In the genomic region with DNA sequence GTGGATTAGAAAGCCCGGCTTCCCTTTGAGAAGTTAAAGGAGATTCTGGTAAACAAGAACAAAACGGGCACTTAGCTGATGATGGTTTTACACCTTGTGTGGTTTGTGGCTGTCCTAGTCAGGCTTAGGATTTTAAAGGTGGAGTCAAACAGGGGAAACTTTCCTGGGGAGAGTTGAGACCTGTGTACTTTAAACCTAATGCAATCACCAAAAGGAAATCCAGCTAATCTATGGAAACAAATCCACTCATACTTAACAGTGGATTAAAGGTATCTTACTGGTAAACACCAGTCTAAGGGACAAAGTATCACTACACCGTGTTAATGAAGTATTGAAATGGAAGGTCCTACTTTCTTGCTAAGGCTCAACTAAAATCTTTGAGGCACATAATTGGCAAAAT, we compare ENCODE assay signal across 26 cellular contexts.
"Had no signal": no experiment of that assay in that cellular context is flagged by ENCODE, and none has a peak within 500 bp of the region (broad histone marks: within the 10 kb centered on the region; RNA-seq: fewer than 3 reads in every experiment).

No MANE protein-coding gene starts in this region.

- ATAC-seq: activated naive CD4-positive, alpha-beta T cell treated with anti-CD3 and anti-CD28 coated beads, Interleukin-2, amount 50 U/mL, for 72 hours; activated T-helper 17 cell treated with anti-CD3 and anti-CD28 coated beads, Interleukin-2, amount 50 U/mL, for 72 hours; heart left ventricle; right cardiac atrium; stimulated activated naive CD8-positive, alpha-beta T cell treated with anti-CD3 and anti-CD28 coated beads, Interleukin-15, amount 100 ng/mL, for 72 hours; T-cell had no signal

- H3K36me3 Mint-ChIP-seq: activated naive CD4-positive, alpha-beta T cell treated with anti-CD3 and anti-CD28 coated beads, Interleukin-2, amount 50 U/mL, for 72 hours; mesothelial cell of epicardium; stimulated activated effector memory CD8-positive, alpha-beta T cell treated with anti-CD3 and anti-CD28 coated beads, Interleukin-12 subunit alpha, Interleukin-12 subunit beta, amount 100 ng/mL, for 72 hours; T-cell had no signal

- H3K36me3 ChIP-seq: adrenal gland, brain microvascular endothelial cell, heart left ventricle, left ventricle myocardium inferior, suprapubic skin, tibial nerve had no signal

- H3K4me1 Mint-ChIP-seq: activated T-helper 17 cell treated with anti-CD3 and anti-CD28 coated beads, Interleukin-2, amount 50 U/mL, for 72 hours had no signal

- H3K27ac ChIP-seq: adrenal gland, brain microvascular endothelial cell, parathyroid adenoma, suprapubic skin, tibial nerve had no signal

- H3K4me1 ChIP-seq: adrenal gland had no signal

- H3K4me3 ChIP-seq: ascending aorta, dorsolateral prefrontal cortex, left ventricle myocardium inferior, suprapubic skin, tibial nerve had no signal

- H3K4me3 Mint-ChIP-seq: activated T-cell treated with anti-CD3 and anti-CD28 coated beads, Interleukin-2, amount 50 U/mL, for 24 hours; activated T-helper 17 cell treated with anti-CD3 and anti-CD28 coated beads, Interleukin-2, amount 50 U/mL, for 72 hours; mesothelial cell of epicardium; nephron progenitor cell; stimulated activated effector memory CD8-positive, alpha-beta T cell treated with anti-CD3 and anti-CD28 coated beads, Interleukin-12 subunit alpha, Interleukin-12 subunit beta, amount 100 ng/mL, for 72 hours; stimulated activated naive CD8-positive, alpha-beta T cell treated with anti-CD3 and anti-CD28 coated beads, Interleukin-15, amount 100 ng/mL, for 72 hours; T-cell; T-helper 2 cell treated with Interferon-gamma antibody and Interleukin-4, amounts not matched to agents 5 μg/mL and 100 μg/mL, for 36 hours had no signal

- DNase-seq: activated CD4-positive, alpha-beta T cell treated with anti-CD3 and anti-CD28 coated beads for 1 hour; activated CD4-positive, alpha-beta T cell treated with anti-CD3 and anti-CD28 coated beads, Interleukin-2, amount 50 U/mL, for 1 hour; activated CD8-positive, alpha-beta memory T cell treated with anti-CD3 and anti-CD28 coated beads, Interleukin-2, amount 50 U/mL, for 4 hours; activated T-cell treated with anti-CD3 and anti-CD28 coated beads, Interleukin-2, amount 50 U/mL, for 24 hours; adrenal gland; brain microvascular endothelial cell; central memory CD4-positive, alpha-beta T cell; dorsolateral prefrontal cortex; heart left ventricle; kidney glomerular epithelial cell; left ventricle myocardium inferior; nephron progenitor cell; right cardiac atrium; stimulated activated CD4-positive, alpha-beta T cell treated with anti-CD3 and anti-CD28 coated beads, Interleukin-1b, Interleukin-23, amount 100 ng/mL, for 48 hours; stimulated activated naive CD8-positive, alpha-beta T cell treated with anti-CD3 and anti-CD28 coated beads, Interleukin-15, amount 100 ng/mL, for 72 hours; T-cell had no signal

- H3K9me3 ChIP-seq: adrenal gland, ascending aorta, heart left ventricle, left ventricle myocardium inferior, suprapubic skin, tibial nerve had no signal

- FAIRE-seq: urothelium cell line had no signal

- H3K9me3 Mint-ChIP-seq: activated naive CD4-positive, alpha-beta T cell treated with anti-CD3 and anti-CD28 coated beads, Interleukin-2, amount 50 U/mL, for 72 hours; activated T-cell treated with anti-CD3 and anti-CD28 coated beads, Interleukin-2, amount 50 U/mL, for 24 hours; activated T-helper 17 cell treated with anti-CD3 and anti-CD28 coated beads, Interleukin-2, amount 50 U/mL, for 72 hours; mesothelial cell of epicardium; stimulated activated effector memory CD8-positive, alpha-beta T cell treated with anti-CD3 and anti-CD28 coated beads, Interleukin-12 subunit alpha, Interleukin-12 subunit beta, amount 100 ng/mL, for 72 hours; stimulated activated naive CD8-positive, alpha-beta T cell treated with anti-CD3 and anti-CD28 coated beads, Interleukin-15, amount 100 ng/mL, for 72 hours; T-cell; T-helper 2 cell treated with Interferon-gamma antibody and Interleukin-4, amounts not matched to agents 5 μg/mL and 100 μg/mL, for 36 hours had no signal

- H3K27me3 ChIP-seq: adrenal gland, ascending aorta, brain microvascular endothelial cell, dorsolateral prefrontal cortex, heart left ventricle, suprapubic skin, tibial nerve had no signal

- H3K27ac Mint-ChIP-seq: activated naive CD4-positive, alpha-beta T cell treated with anti-CD3 and anti-CD28 coated beads, Interleukin-2, amount 50 U/mL, for 72 hours; activated T-cell treated with anti-CD3 and anti-CD28 coated beads, Interleukin-2, amount 50 U/mL, for 24 hours; activated T-helper 17 cell treated with anti-CD3 and anti-CD28 coated beads, Interleukin-2, amount 50 U/mL, for 72 hours; mesothelial cell of epicardium; nephron progenitor cell; stimulated activated effector memory CD8-positive, alpha-beta T cell treated with anti-CD3 and anti-CD28 coated beads, Interleukin-12 subunit alpha, Interleukin-12 subunit beta, amount 100 ng/mL, for 72 hours; stimulated activated naive CD8-positive, alpha-beta T cell treated with anti-CD3 and anti-CD28 coated beads, Interleukin-15, amount 100 ng/mL, for 72 hours; T-cell; T-helper 2 cell treated with Interferon-gamma antibody and Interleukin-4, amounts not matched to agents 5 μg/mL and 100 μg/mL, for 36 hours had no signal
